In genomic region chr17:7176870-7177209, GRCh38 we compare ENCODE assay signal across 1 cellular context.
TF ChIP-seq lines count a peak whose summit lies in the region.

No MANE protein-coding gene starts in this region.

TF ChIP-seq in GM23338, 12 proteins besides CTCF, POLR2A, EP300 and RAD21 (continued from another document):
- TF ChIP-seq ZNF462 (CRISPR knock-in tag; IDR thresholded peaks at IDR 0.05) (no peak), POLR2AphosphoS5 (IDR thresholded peaks at IDR 0.05; ENCODE audit: low read depth) (no peak), ZNF114 (CRISPR knock-in tag; IDR thresholded peaks at IDR 0.05) (no peak)
TF ChIP-seq in GM23338: peak in this region for 0.
